Comparison of ENCODE assay signal across 20 cellular contexts in genomic region chr3:189404797-189405484, GRCh38.
A peak's percentile ranks its signal among the peaks of the same experiment; 100 is the strongest.
DNase-seq lines count a peak whose midpoint lies in the region; ATAC-seq and TF ChIP-seq lines count a peak whose summit lies in the region.
"Had no signal": no experiment of that assay in that cellular context is flagged by ENCODE, and none has a peak within 500 bp of the region (broad histone marks: within the 10 kb centered on the region; RNA-seq: fewer than 3 reads in every experiment).

No MANE protein-coding gene starts in this region.

- CTCF ChIA-PET in activated naive CD4-positive, alpha-beta T cell treated with anti-CD3 and anti-CD28 coated beads, Interleukin-2, amount 10 ng/mL, durations not matched to agents 7 days and 5 days (lab: Charles Lee), result interaction anchor here (0.9 kb wide), 1 partner anchor 9 kb away, joined by 3 read pairs; no protein-coding TSS in a partner anchor

- no peaks in the 10 kb centered on the region for H3K36me3 Mint-ChIP-seq in activated T-cell treated with anti-CD3 and anti-CD28 coated beads, Interleukin-2, amount 50 U/mL, for 72 hours (ENCODE audit: insufficient read depth in 2 of 2)
- no peaks in the 10 kb centered on the region for H3K36me3 Mint-ChIP-seq in activated naive CD4-positive, alpha-beta T cell treated with anti-CD3 and anti-CD28 coated beads, Interleukin-2, amount 10 ng/mL, durations not matched to agents 7 days and 5 days
- H3K36me3 Mint-ChIP-seq: natural killer cell had no signal

- H3K27ac ChIP-seq in psoas muscle, result peak overlapping the region; percentile 77

- peak; percentile 33 to 36 for ATAC-seq in activated T-cell treated with anti-CD3 and anti-CD28 coated beads, Interleukin-2, amount 50 U/mL, for 72 hours (replicated peaks in 1 of 2)
- ATAC-seq in GM19463 (IDR thresholded peaks at IDR 0.05; ENCODE audit: unreplicated experiment), result peak; percentile 72
- peak; percentile 78 for ATAC-seq in HG02884 (IDR thresholded peaks at IDR 0.05; ENCODE audit: unreplicated experiment)
- ATAC-seq in psoas muscle, result no peak
- ATAC-seq: natural killer cell had no signal

- no peaks in the 10 kb centered on the region for H3K27me3 Mint-ChIP-seq in activated T-cell treated with anti-CD3 and anti-CD28 coated beads, Interleukin-2, amount 50 U/mL, for 72 hours (ENCODE audit: low read depth)
- H3K27me3 Mint-ChIP-seq in activated naive CD4-positive, alpha-beta T cell treated with anti-CD3 and anti-CD28 coated beads, Interleukin-2, amount 10 ng/mL, durations not matched to agents 7 days and 5 days, result peaks cover 4% of the 10 kb centered on the region
- H3K27me3 Mint-ChIP-seq: B cell had no signal

- no peak overlapping the region for H3K4me3 ChIP-seq in psoas muscle
- H3K4me3 ChIP-seq: gastrocnemius medialis, HAP-1 had no signal

- no peak overlapping the region for H3K27ac Mint-ChIP-seq in activated T-cell treated with anti-CD3 and anti-CD28 coated beads, Interleukin-2, amount 50 U/mL, for 72 hours
- no peak overlapping the region for H3K27ac Mint-ChIP-seq in activated naive CD4-positive, alpha-beta T cell treated with anti-CD3 and anti-CD28 coated beads, Interleukin-2, amount 10 ng/mL, durations not matched to agents 7 days and 5 days
- H3K27ac Mint-ChIP-seq: B cell, natural killer cell had no signal

- H3K36me3 ChIP-seq in psoas muscle (ENCODE audit: insufficient read depth in 1 of 2, low read depth in 1 of 2), result no peaks in the 10 kb centered on the region
- H3K36me3 ChIP-seq: gastrocnemius medialis, HAP-1 had no signal

- intact Hi-C loops in psoas muscle (cut with DNase I), result no loop called here

- H3K4me1 ChIP-seq in psoas muscle, result peaks cover 22% of the 10 kb centered on the region
- H3K4me1 ChIP-seq: Caco-2, HAP-1 had no signal

- H3K9me3 ChIP-seq in psoas muscle, result no peaks in the 10 kb centered on the region
- H3K9me3 ChIP-seq: Caco-2, gastrocnemius medialis, HAP-1 had no signal

- H3K27me3 ChIP-seq in psoas muscle (ENCODE audit: insufficient read depth in 3 of 3, low read length in 2 of 3), result no peaks in the 10 kb centered on the region
- H3K27me3 ChIP-seq: gastrocnemius medialis had no signal

- DNase-seq in activated T-cell treated with anti-CD3 and anti-CD28 coated beads, Interleukin-2, amount 50 U/mL, for 72 hours, result no peak
- DNase-seq in activated T-cell treated with anti-CD3 and anti-CD28 coated beads, Interleukin-2, amount 50 U/mL, for 48 hours, result no peak
- DNase-seq in psoas muscle, result no peak
- DNase-seq in activated naive CD4-positive, alpha-beta T cell treated with anti-CD3 and anti-CD28 coated beads, Interleukin-2, amount 10 ng/mL, durations not matched to agents 7 days and 5 days, result no peak
- DNase-seq in activated effector memory CD4-positive, alpha-beta T cell treated with anti-CD3 and anti-CD28 coated beads, Interleukin-2, amount 50 U/mL, for 16 hours, result no peak
- DNase-seq in stimulated activated CD8-positive, alpha-beta memory T cell treated with anti-CD3 and anti-CD28 coated beads, Interleukin-4, amount 100 ng/mL, for 48 hours, result no peak
- DNase-seq: activated CD4-positive, CD25-positive, alpha-beta regulatory T cell treated with anti-CD3 and anti-CD28 coated beads, Interleukin-2, amount 50 U/mL, for 72 hours; activated gamma-delta T cell treated with Interleukin-2 at 50 U/mL for 16 hours; Caco-2; erythroblast; gastrocnemius medialis; Kasumi-1; mesendoderm; natural killer cell; NCI-H1105; NCI-H2107 had no signal

- peak overlapping the region in 1 of 2 donors; percentile 46 for H3K4me3 Mint-ChIP-seq in activated T-cell treated with anti-CD3 and anti-CD28 coated beads, Interleukin-2, amount 50 U/mL, for 72 hours
- no peak overlapping the region for H3K4me3 Mint-ChIP-seq in activated naive CD4-positive, alpha-beta T cell treated with anti-CD3 and anti-CD28 coated beads, Interleukin-2, amount 10 ng/mL, durations not matched to agents 7 days and 5 days
- H3K4me3 Mint-ChIP-seq: B cell, natural killer cell had no signal

- WGBS in psoas muscle, 3 donors, result 63 to 86% (median 64%) methylated on average over 3 of the region's 3 CpGs

- H3K9me3 Mint-ChIP-seq in activated T-cell treated with anti-CD3 and anti-CD28 coated beads, Interleukin-2, amount 50 U/mL, for 72 hours, result no peaks in the 10 kb centered on the region
- H3K9me3 Mint-ChIP-seq in activated naive CD4-positive, alpha-beta T cell treated with anti-CD3 and anti-CD28 coated beads, Interleukin-2, amount 10 ng/mL, durations not matched to agents 7 days and 5 days, result no peaks in the 10 kb centered on the region
- H3K9me3 Mint-ChIP-seq: natural killer cell had no signal

- TF ChIP-seq CTCF in psoas muscle (IDR thresholded peaks at IDR 0.05), result no peak

- H3K4me1 Mint-ChIP-seq in activated T-cell treated with anti-CD3 and anti-CD28 coated beads, Interleukin-2, amount 50 U/mL, for 72 hours (ENCODE audit: low read depth), result peaks cover 13% of the 10 kb centered on the region
- H3K4me1 Mint-ChIP-seq in activated naive CD4-positive, alpha-beta T cell treated with anti-CD3 and anti-CD28 coated beads, Interleukin-2, amount 10 ng/mL, durations not matched to agents 7 days and 5 days, result no peaks in the 10 kb centered on the region
- H3K4me1 Mint-ChIP-seq: B cell, natural killer cell had no signal

Comparison
In these comparisons a context has a peak if more than half of its experiments do, and no peak if none do; other contexts are left out.
1. ATAC-seq: peak in activated T-cell treated with anti-CD3 and anti-CD28 coated beads, Interleukin-2, amount 50 U/mL, for 72 hours (2 of 2), GM19463 (single experiment) and HG02884 (single experiment); none in psoas muscle (0 of 4).